In genomic region chr22:44620129-44620840, GRCh38 we compare ENCODE assay signal across 8 cellular contexts.
DNase-seq lines count a peak whose midpoint lies in the region; ATAC-seq and TF ChIP-seq lines count a peak whose summit lies in the region.

No MANE protein-coding gene starts in this region.

- no peak for TF ChIP-seq CTCF in fibroblast of mammary gland (conservative IDR thresholded peaks at IDR 0.05; ENCODE audit: control insufficient read depth, insufficient read depth, low read depth, low read length)
- TF ChIP-seq CTCF in osteocyte (IDR thresholded peaks at IDR 0.05): no peak
- no peak for TF ChIP-seq CTCF in transverse colon (IDR thresholded peaks at IDR 0.05)

- H3K9me3 Mint-ChIP-seq in osteocyte (ENCODE audit: unreplicated experiment): peaks cover under 1% of the 10 kb centered on the region

- TF ChIP-seq POLR2A in transverse colon (IDR thresholded peaks at IDR 0.05): no peak

- no peak overlapping the region for H3K27ac Mint-ChIP-seq in osteocyte (ENCODE audit: unreplicated experiment)

- DNase-seq in DMS153 (lab: John Stamatoyannopoulos, UW) (peak; percentile 84), NCI-H524 (lab: John Stamatoyannopoulos, UW) (peak; percentile 95 to 97), activated T-cell treated with anti-CD3 and anti-CD28 coated beads for 1 hour (ENCODE audit: low read depth) (peak; percentile 82), fibroblast of mammary gland (ENCODE audit: low read depth) (peak; percentile 55), osteocyte (ENCODE audit: extremely low spot score, unreplicated experiment) (peak; percentile 84), transverse colon (peak; percentile 64)

- no peaks in the 10 kb centered on the region for H3K4me1 Mint-ChIP-seq in osteocyte (ENCODE audit: unreplicated experiment)

- H3K4me3 Mint-ChIP-seq in osteocyte (ENCODE audit: unreplicated experiment): no peak overlapping the region

- peaks cover 15% of the 10 kb centered on the region for H3K27me3 ChIP-seq in transverse colon

- in situ Hi-C loops in transverse colon (cut with MboI; ENCODE audit: low pct_ligation_motif_present in 1 of 4, low pct_unique_long_range_greater_than_20kb in 1 of 4, low sequenced_read_pairs in 3 of 4): loop anchor here (10.0 kb wide), 2 partner anchors 535 to 625 kb away; no protein-coding TSS in a partner anchor

- intact Hi-C loops in transverse colon (cut with DNase I; ENCODE audit: low total_unique reads): no loop called here

- H3K4me1 ChIP-seq in transverse colon: peaks cover 0 to 9% (median 2%) of the 10 kb centered on the region in 4 donors

- WGBS in transverse colon (ENCODE audit: low coverage in 1 of 2), 2 donors: 14% methylated on average over 36 of the region's 48 CpGs; no CpG with 5 or more reads in 1 of the 2 donors

- TF ChIP-seq EP300 in transverse colon (IDR thresholded peaks at IDR 0.05; ENCODE audit: low read depth): no peak

- H3K4me3 ChIP-seq in fibroblast of mammary gland (ENCODE audit: control insufficient read depth, low read depth, low read length): no peak overlapping the region
- no peak overlapping the region for H3K4me3 ChIP-seq in transverse colon

- H3K36me3 ChIP-seq in transverse colon: no peaks in the 10 kb centered on the region

- no peak overlapping the region for H3K27ac ChIP-seq in transverse colon

- H3K27me3 Mint-ChIP-seq in osteocyte (ENCODE audit: unreplicated experiment): no peaks in the 10 kb centered on the region

- ATAC-seq in GM18868 (IDR thresholded peaks at IDR 0.05; ENCODE audit: unreplicated experiment): no peak
- ATAC-seq in GM21423 (IDR thresholded peaks at IDR 0.05; ENCODE audit: unreplicated experiment): no peak

- no peaks in the 10 kb centered on the region for H3K9me3 ChIP-seq in transverse colon

- H3K36me3 Mint-ChIP-seq in osteocyte (ENCODE audit: unreplicated experiment): no peaks in the 10 kb centered on the region
